ENCODE assay signal across 26 cellular contexts in the genomic region with DNA sequence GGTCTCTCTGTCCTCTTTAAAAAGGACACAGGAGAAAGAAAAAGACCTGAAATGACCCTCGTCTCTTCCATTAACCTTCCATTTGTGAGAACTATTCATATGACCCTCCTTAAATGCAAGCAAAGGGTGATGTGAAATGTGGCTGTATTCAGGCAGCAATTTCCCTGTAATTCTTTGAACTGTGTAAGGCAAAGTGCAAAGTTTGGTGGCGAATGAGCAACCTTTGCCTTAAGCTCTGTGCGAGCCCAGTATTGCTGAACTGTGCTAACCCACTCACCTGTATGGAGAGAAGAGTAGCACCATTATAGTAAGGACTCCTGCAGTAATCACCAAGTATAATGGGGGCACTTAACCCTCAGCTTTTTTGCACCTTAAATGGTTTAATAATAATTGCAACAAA.
A peak's percentile ranks its signal among the peaks of the same experiment; 100 is the strongest.
DNase-seq lines count a peak whose midpoint lies in the region; ATAC-seq, FAIRE-seq and TF ChIP-seq lines count a peak whose summit lies in the region.
"Had no signal": no experiment of that assay in that cellular context is flagged by ENCODE, and none has a peak within 500 bp of the region (broad histone marks: within the 10 kb centered on the region; RNA-seq: fewer than 3 reads in every experiment).

No MANE protein-coding gene starts in this region.

- no peak for FAIRE-seq in HepG2 (lab: Jason Lieb, UNC)
- FAIRE-seq: A204.1, GM12878, GM12892, GM19239 had no signal

- H3K9me3 Mint-ChIP-seq in natural killer cell treated with Interleukin-12 subunit alpha and Interleukin-12 subunit beta and Interleukin-15 and Interleukin-18, amount 100 ng/mL, for 72 hours = no peaks in the 10 kb centered on the region
- H3K9me3 Mint-ChIP-seq: CD4-positive, alpha-beta memory T cell; CD8-positive, alpha-beta memory T cell had no signal

- no peak overlapping the region for H3K9ac ChIP-seq in HepG2 (ENCODE audit: insufficient read depth, low read depth, low read length)
- H3K9ac ChIP-seq: BLaER1 had no signal

- H3K9me3 ChIP-seq in HepG2 (ENCODE audit: low read length) (no peaks in the 10 kb centered on the region), right lobe of liver (no peaks in the 10 kb centered on the region)
- H3K9me3 ChIP-seq: BE2C had no signal

- H3K36me3 ChIP-seq in HepG2 (replicated peaks in 1 of 2; ENCODE audit: control insufficient read depth in 1 of 2, insufficient read depth in 2 of 2, low read length in 2 of 2) = peaks cover 2% of the 10 kb centered on the region in 2 experiments; a peak in 3 of 5 replicates
- no peaks in the 10 kb centered on the region for H3K36me3 ChIP-seq in right lobe of liver
- H3K36me3 ChIP-seq: BE2C, BLaER1 had no signal

- 0 out of 4 replicates have a peak, but pooled peaks of 1 of the 2 experiments have one; percentile 28 for TF ChIP-seq EP300 in HepG2 (IDR thresholded peaks at IDR 0.05; ENCODE audit: low read depth in 2 of 2, low read length in 2 of 2)
- no peak for TF ChIP-seq EP300 in HepG2 (CRISPR knock-in tag; IDR thresholded peaks at IDR 0.05; ENCODE audit: borderline replicate concordance)

- no peak for TF ChIP-seq RAD21 in HepG2 (CRISPR knock-in tag; IDR thresholded peaks at IDR 0.05)

- DNase-seq in HepG2 (ENCODE audit: low spot score) (peak; percentile 43), right lobe of liver (no peak), NCI-H510A treated with DMSO at 0.1 percent for 48 hours (lab: John Stamatoyannopoulos, UW) (no peak)
- DNase-seq in natural killer cell treated with Interleukin-12 subunit alpha and Interleukin-12 subunit beta and Interleukin-15 and Interleukin-18, amount 100 ng/mL, for 72 hours (ENCODE audit: low spot score) = no peak
- DNase-seq: 8988T; ACHN; BE2C; C1 segment of cervical spinal cord; CD4-positive, alpha-beta memory T cell; CD4-positive, CD25-positive, alpha-beta regulatory T cell; CD8-positive, alpha-beta memory T cell; COR-L47; DMS 273 treated with DMSO at 0.1 percent for 48 hours; DMS153; DMS53; DMS79; DND-41; EL; GDM1 had no signal

- H3K27ac Mint-ChIP-seq in natural killer cell treated with Interleukin-12 subunit alpha and Interleukin-12 subunit beta and Interleukin-15 and Interleukin-18, amount 100 ng/mL, for 72 hours = no peak overlapping the region
- H3K27ac Mint-ChIP-seq: CD4-positive, alpha-beta memory T cell; CD4-positive, CD25-positive, alpha-beta regulatory T cell; CD8-positive, alpha-beta memory T cell had no signal

- no peaks in the 10 kb centered on the region for H3K36me3 Mint-ChIP-seq in natural killer cell treated with Interleukin-12 subunit alpha and Interleukin-12 subunit beta and Interleukin-15 and Interleukin-18, amount 100 ng/mL, for 72 hours
- H3K36me3 Mint-ChIP-seq: CD4-positive, alpha-beta memory T cell; CD4-positive, CD25-positive, alpha-beta regulatory T cell had no signal

- H2AFZ ChIP-seq in HepG2 (ENCODE audit: low read length) = no peak overlapping the region

- WGBS in HepG2 (ENCODE audit: low lambda C conversion rate) = 70% methylated on average over 3 of the region's 3 CpGs
- 20% methylated on average over 3 of the region's 3 CpGs for WGBS in right lobe of liver (ENCODE audit: insufficient coverage, low coverage, low lambda C conversion rate, missing lambda C conversion rate)

- POLR2A ChIA-PET in HepG2 (lab: Yijun Ruan, JAX) = interaction anchor here (1.1 kb wide), 1 partner anchor 10 kb away, joined by 4 read pairs; no protein-coding TSS in a partner anchor

- intact Hi-C loops in HepG2 (cut with micrococcal nuclease; ENCODE audit: unreplicated experiment) (no loop called here), right lobe of liver (cut with DNase I) (no loop called here)

- no peak overlapping the region for H3K27ac ChIP-seq in HepG2 (ENCODE audit: extremely low read length, insufficient read depth, low read length)
- H3K27ac ChIP-seq in right lobe of liver = no peak overlapping the region
- H3K27ac ChIP-seq: BLaER1 had no signal

- H3K4me2 ChIP-seq in HepG2 (ENCODE audit: low read depth, low read length) = no peak overlapping the region
- H3K4me2 ChIP-seq: BLaER1 had no signal

- no TSS peak for BruUV-seq in HepG2 (replicated peaks; lab: Mats Ljungman, UMichigan)

- no peaks in the 10 kb centered on the region for H4K20me1 ChIP-seq in HepG2 (ENCODE audit: insufficient read depth, low read length)
- H4K20me1 ChIP-seq: BLaER1 had no signal

- no peak for TF ChIP-seq POLR2A in HepG2 (IDR thresholded peaks at IDR 0.05; ENCODE audit: insufficient read depth in 1 of 2, low read depth in 2 of 2, low read length in 2 of 2)
- TF ChIP-seq POLR2A in right lobe of liver (IDR thresholded peaks at IDR 0.05) = no peak

- H3K79me2 ChIP-seq in HepG2 (ENCODE audit: insufficient read depth, low read length) = no peaks in the 10 kb centered on the region

- in situ Hi-C loops in HepG2 (cut with HindIII; ENCODE audit: extremely low pct_ligation_motif_present, low pct_unique_long_range_greater_than_20kb) = no loop called here

- no peak overlapping the region for H3K4me3 Mint-ChIP-seq in natural killer cell treated with Interleukin-12 subunit alpha and Interleukin-12 subunit beta and Interleukin-15 and Interleukin-18, amount 100 ng/mL, for 72 hours
- H3K4me3 Mint-ChIP-seq: CD14-positive monocyte; CD4-positive, alpha-beta memory T cell; CD4-positive, CD25-positive, alpha-beta regulatory T cell; CD8-positive, alpha-beta memory T cell had no signal

- TF ChIP-seq CTCF in HepG2 (CRISPR knock-in tag; IDR thresholded peaks at IDR 0.05) = no peak
- no peak for TF ChIP-seq CTCF in right lobe of liver (IDR thresholded peaks at IDR 0.05)

- H3K27me3 ChIP-seq in HepG2 (ENCODE audit: control insufficient read depth in 1 of 2, insufficient read depth in 2 of 2, low read length in 2 of 2) (no peaks in the 10 kb centered on the region), right lobe of liver (no peaks in the 10 kb centered on the region)
- H3K27me3 ChIP-seq: BE2C, BLaER1 had no signal

- H3K4me1 Mint-ChIP-seq in natural killer cell treated with Interleukin-12 subunit alpha and Interleukin-12 subunit beta and Interleukin-15 and Interleukin-18, amount 100 ng/mL, for 72 hours (ENCODE audit: low read depth in 2 of 2) = peaks cover 2 to 16% of the 10 kb centered on the region in 2 donors
- H3K4me1 Mint-ChIP-seq: CD4-positive, alpha-beta memory T cell; CD4-positive, CD25-positive, alpha-beta regulatory T cell had no signal

- no peaks in the 10 kb centered on the region for H3K27me3 Mint-ChIP-seq in natural killer cell treated with Interleukin-12 subunit alpha and Interleukin-12 subunit beta and Interleukin-15 and Interleukin-18, amount 100 ng/mL, for 72 hours
- H3K27me3 Mint-ChIP-seq: CD4-positive, alpha-beta memory T cell; CD4-positive, CD25-positive, alpha-beta regulatory T cell had no signal

- ATAC-seq in HepG2 = peak; percentile 90
- ATAC-seq in right lobe of liver = peak; percentile 66 to 95 (median 72)
- ATAC-seq in GM18498 (IDR thresholded peaks at IDR 0.05; ENCODE audit: unreplicated experiment) = no peak
- no peak for ATAC-seq in natural killer cell treated with Interleukin-12 subunit alpha and Interleukin-12 subunit beta and Interleukin-15 and Interleukin-18, amount 100 ng/mL, for 72 hours
- ATAC-seq: GM12878 had no signal

- H3K4me3 ChIP-seq in HepG2 (replicated peaks in 1 of 3; ENCODE audit: insufficient read depth in 1 of 3, low read depth in 2 of 3, low read length in 3 of 3) (no peak overlapping the region), right lobe of liver (no peak overlapping the region)
- H3K4me3 ChIP-seq: BLaER1, GM12878 had no signal

- CTCF ChIA-PET in HepG2 (lab: Yijun Ruan, JAX; ENCODE audit: low intra/inter-chr PET ratio, low total read pairs) = no interaction called here

- H3K4me1 ChIP-seq in HepG2 (ENCODE audit: insufficient read depth, low read length) (peaks cover 11% of the 10 kb centered on the region), right lobe of liver (peaks cover 0 to 9% (median 0%) of the 10 kb centered on the region in 4 donors)

TF ChIP-seq in HepG2, 621 proteins besides CTCF, POLR2A, EP300 and RAD21 (continues in another document):
- TF ChIP-seq, protein P1, sequence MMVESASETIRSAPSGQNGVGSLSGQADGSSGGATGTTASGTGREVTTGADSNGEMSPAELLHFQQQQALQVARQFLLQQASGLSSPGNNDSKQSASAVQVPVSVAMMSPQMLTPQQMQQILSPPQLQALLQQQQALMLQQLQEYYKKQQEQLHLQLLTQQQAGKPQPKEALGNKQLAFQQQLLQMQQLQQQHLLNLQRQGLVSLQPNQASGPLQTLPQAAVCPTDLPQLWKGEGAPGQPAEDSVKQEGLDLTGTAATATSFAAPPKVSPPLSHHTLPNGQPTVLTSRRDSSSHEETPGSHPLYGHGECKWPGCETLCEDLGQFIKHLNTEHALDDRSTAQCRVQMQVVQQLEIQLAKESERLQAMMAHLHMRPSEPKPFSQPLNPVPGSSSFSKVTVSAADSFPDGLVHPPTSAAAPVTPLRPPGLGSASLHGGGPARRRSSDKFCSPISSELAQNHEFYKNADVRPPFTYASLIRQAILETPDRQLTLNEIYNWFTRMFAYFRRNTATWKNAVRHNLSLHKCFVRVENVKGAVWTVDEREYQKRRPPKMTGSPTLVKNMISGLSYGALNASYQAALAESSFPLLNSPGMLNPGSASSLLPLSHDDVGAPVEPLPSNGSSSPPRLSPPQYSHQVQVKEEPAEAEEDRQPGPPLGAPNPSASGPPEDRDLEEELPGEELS (CRISPR knock-in tag; IDR thresholded peaks at IDR 0.05) = no peak
- TF ChIP-seq ZNF317 (CRISPR knock-in tag; IDR thresholded peaks at IDR 0.05) (0 out of 2 replicates have a peak, but pooled peaks have one; percentile 20), NCOR1 (IDR thresholded peaks at IDR 0.05; ENCODE audit: borderline replicate concordance, low read length) (peak; percentile 58; the same call in 1 of the 2 replicates), SALL1 (CRISPR knock-in tag; IDR thresholded peaks at IDR 0.05) (peak; percentile 28; the same call in 1 of the 2 replicates), ZMYM4 (CRISPR knock-in tag; IDR thresholded peaks at IDR 0.05) (peak; percentile 68; the same call in 1 of the 2 replicates), TARDBP (CRISPR knock-in tag; IDR thresholded peaks at IDR 0.05) (peak; percentile 33; the same call in 1 of the 2 replicates), POGZ (CRISPR knock-in tag; IDR thresholded peaks at IDR 0.05) (0 out of 2 replicates have a peak, but pooled peaks have one; percentile 25)
- TF ChIP-seq, protein P2, sequence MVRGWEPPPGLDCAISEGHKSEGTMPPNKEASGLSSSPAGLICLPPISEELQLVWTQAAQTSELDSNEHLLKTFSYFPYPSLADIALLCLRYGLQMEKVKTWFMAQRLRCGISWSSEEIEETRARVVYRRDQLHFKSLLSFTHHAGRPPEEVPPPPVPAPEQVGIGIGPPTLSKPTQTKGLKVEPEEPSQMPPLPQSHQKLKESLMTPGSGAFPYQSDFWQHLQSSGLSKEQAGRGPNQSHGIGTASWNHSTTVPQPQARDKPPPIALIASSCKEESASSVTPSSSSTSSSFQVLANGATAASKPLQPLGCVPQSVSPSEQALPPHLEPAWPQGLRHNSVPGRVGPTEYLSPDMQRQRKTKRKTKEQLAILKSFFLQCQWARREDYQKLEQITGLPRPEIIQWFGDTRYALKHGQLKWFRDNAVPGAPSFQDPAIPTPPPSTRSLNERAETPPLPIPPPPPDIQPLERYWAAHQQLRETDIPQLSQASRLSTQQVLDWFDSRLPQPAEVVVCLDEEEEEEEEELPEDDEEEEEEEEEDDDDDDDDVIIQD (CRISPR knock-in tag; IDR thresholded peaks at IDR 0.05; ENCODE audit: low read depth) = peak; percentile 68; the same call in 1 of the 2 replicates

Comparison
In these comparisons a context has a peak if more than half of its experiments do, and no peak if none do; other contexts are left out.
1. ATAC-seq: peak in HepG2 (single experiment) and right lobe of liver (4 of 4); none in GM18498 (single experiment) and natural killer cell treated with Interleukin-12 subunit alpha and Interleukin-12 subunit beta and Interleukin-15 and Interleukin-18, amount 100 ng/mL, for 72 hours (0 of 2).